Comparison of ENCODE assay signal across 8 cellular contexts in genomic region chr20:48791014-48791413, GRCh38. TPM values are rescaled to one million over a fixed set of nuclear protein-coding genes. Genes with fewer than 3 reads are reported as not detected.
DNase-seq lines count a peak whose midpoint lies in the region; ATAC-seq and TF ChIP-seq lines count a peak whose summit lies in the region.

No MANE protein-coding gene starts in this region.

- peak; percentile 89 for DNase-seq in DMS 273 treated with DMSO at 0.1 percent for 48 hours (lab: John Stamatoyannopoulos, UW)
- DNase-seq in NCI-H1105 treated with DMSO at 0.1 percent for 48 hours (lab: John Stamatoyannopoulos, UW) = peak; percentile 64
- DNase-seq in mucosa of descending colon = peak in 2 of 3 donors; percentile 21 to 24
- DNase-seq in cerebellar nuclear complex (lab: John Stamatoyannopoulos, UW) = no peak
- no peak for DNase-seq in SJCRH30
- DNase-seq in activated gamma-delta T cell (lab: John Stamatoyannopoulos, UW) = no peak

- H3K4me1 ChIP-seq in mucosa of descending colon (ENCODE audit: low read depth) = no peaks in the 10 kb centered on the region
- peaks cover 50% of the 10 kb centered on the region for H3K4me1 ChIP-seq in SJCRH30

- no peak overlapping the region for H3K27ac ChIP-seq in SJCRH30

- intact Hi-C loops in mucosa of descending colon (cut with DNase I, micrococcal nuclease) = no loop called here

- ATAC-seq in SK-N-SH treated with all-trans-retinoic acid at 6 μM for 48 hours (peak; percentile 58), mucosa of descending colon (peak; percentile 58), GM21360 (IDR thresholded peaks at IDR 0.05; ENCODE audit: unreplicated experiment) (no peak)

- H3K36me3 ChIP-seq in mucosa of descending colon (ENCODE audit: low read depth) (no peaks in the 10 kb centered on the region), SJCRH30 (no peaks in the 10 kb centered on the region)

- H3K4me3 ChIP-seq in mucosa of descending colon (no peak overlapping the region), SJCRH30 (no peak overlapping the region)

- H3K9me3 ChIP-seq in mucosa of descending colon (no peaks in the 10 kb centered on the region), SJCRH30 (replicated peaks) (no peaks in the 10 kb centered on the region)

- no peaks in the 10 kb centered on the region for H3K27me3 ChIP-seq in SJCRH30

- no peak for TF ChIP-seq CTCF in mucosa of descending colon (IDR thresholded peaks at IDR 0.05)

TF ChIP-seq in SK-N-SH treated with all-trans-retinoic acid at 6 μM for 48 hours, 23 proteins besides CTCF, POLR2A, EP300 and RAD21:
- TF ChIP-seq ZNF565 (CRISPR knock-in tag; conservative IDR thresholded peaks at IDR 0.05; ENCODE audit: low read depth) (no peak), ISL1 (CRISPR knock-in tag; IDR thresholded peaks at IDR 0.05) (no peak)
TF ChIP-seq in SK-N-SH treated with all-trans-retinoic acid at 6 μM for 48 hours: peak in this region for 0.

RNA-seq across cellular contexts. Expression of gene PREX1, which starts 36.8 kb away (rescaled TPM):
- 10 to 100 TPM in 2 of 3 donors, 1 to 10 TPM in 1; 9.9 to 14.1 (median 13.5) TPM for total RNA-seq in mucosa of descending colon
- total RNA-seq in SJCRH30 (2014; rRNA removed; shearing (Covaris generic)) = 88.9 and 92.8 TPM in 2 replicates

Comparison
In these comparisons a context has a peak if more than half of its experiments do, and no peak if none do; other contexts are left out.
1. DNase-seq: peak in DMS 273 treated with DMSO at 0.1 percent for 48 hours (single experiment), NCI-H1105 treated with DMSO at 0.1 percent for 48 hours (single experiment) and mucosa of descending colon (2 of 3); none in cerebellar nuclear complex (0 of 2), SJCRH30 (0 of 2) and activated gamma-delta T cell (single experiment).